Comparison of ENCODE assay signal across 20 cellular contexts in genomic region chr3:25527796-25528195, GRCh38.
DNase-seq lines count a peak whose midpoint lies in the region; ATAC-seq and TF ChIP-seq lines count a peak whose summit lies in the region.
"Had no signal": no experiment of that assay in that cellular context is flagged by ENCODE, and none has a peak within 500 bp of the region (broad histone marks: within the 10 kb centered on the region; RNA-seq: fewer than 3 reads in every experiment).

No MANE protein-coding gene starts in this region.

- no peaks in the 10 kb centered on the region for H3K4me1 Mint-ChIP-seq in stimulated activated naive CD8-positive, alpha-beta T cell treated with anti-CD3 and anti-CD28 coated beads, Interleukin-15, amount 100 ng/mL, for 72 hours
- H3K4me1 Mint-ChIP-seq: naive B cell; stimulated activated effector memory CD8-positive, alpha-beta T cell treated with anti-CD3 and anti-CD28 coated beads, Interleukin-12 subunit alpha, Interleukin-12 subunit beta, amount 100 ng/mL, for 72 hours had no signal

- H3K36me3 ChIP-seq in cardiac muscle cell (no peaks in the 10 kb centered on the region), uterus (no peaks in the 10 kb centered on the region)
- H3K36me3 ChIP-seq: prostate gland had no signal

- H3K27me3 Mint-ChIP-seq in stimulated activated naive CD8-positive, alpha-beta T cell treated with anti-CD3 and anti-CD28 coated beads, Interleukin-15, amount 100 ng/mL, for 72 hours = peaks cover 7% of the 10 kb centered on the region

- no peak overlapping the region for H3K4me3 ChIP-seq in cardiac muscle cell
- H3K4me3 ChIP-seq in choroid plexus epithelial cell (ENCODE audit: low read depth, low read length) = no peak overlapping the region
- no peak overlapping the region for H3K4me3 ChIP-seq in uterus
- H3K4me3 ChIP-seq: coronary artery, prostate gland, tibial nerve had no signal

- TF ChIP-seq POLR2A in uterus (IDR thresholded peaks at IDR 0.05) = no peak

- intact Hi-C loops in Right ventricle myocardium inferior (cut with DNase I) = no loop called here
- intact Hi-C loops in uterus (cut with DNase I; ENCODE audit: low total_unique reads) = no loop called here

- peaks cover 6 to 10% of the 10 kb centered on the region in 2 donors for H3K9me3 Mint-ChIP-seq in stimulated activated naive CD8-positive, alpha-beta T cell treated with anti-CD3 and anti-CD28 coated beads, Interleukin-15, amount 100 ng/mL, for 72 hours

- TF ChIP-seq CTCF in cardiac muscle cell (IDR thresholded peaks at IDR 0.05; ENCODE audit: low read depth, low read length) (no peak), choroid plexus epithelial cell (conservative IDR thresholded peaks at IDR 0.05; ENCODE audit: low read depth, low read length) (no peak), uterus (IDR thresholded peaks at IDR 0.05) (no peak)

- H3K27ac ChIP-seq in cardiac muscle cell (peak overlapping the region; percentile 49), uterus (peak overlapping the region; percentile 2 to 28)
- H3K27ac ChIP-seq: coronary artery, prostate gland, tibial nerve had no signal

- H3K4me1 ChIP-seq in cardiac muscle cell (ENCODE audit: low read depth) (peaks cover 16% of the 10 kb centered on the region), uterus (peaks cover 0 to 8% of the 10 kb centered on the region in 2 donors)
- H3K4me1 ChIP-seq: prostate gland had no signal

- ATAC-seq in Right ventricle myocardium inferior = no peak
- no peak for ATAC-seq in stimulated activated naive CD8-positive, alpha-beta T cell treated with anti-CD3 and anti-CD28 coated beads, Interleukin-15, amount 100 ng/mL, for 72 hours
- ATAC-seq: stimulated activated effector memory CD8-positive, alpha-beta T cell treated with anti-CD3 and anti-CD28 coated beads, Interleukin-12 subunit alpha, Interleukin-12 subunit beta, amount 100 ng/mL, for 72 hours had no signal

- DNase-seq in cardiac muscle cell (ENCODE audit: low read depth in 1 of 2, low spot score in 1 of 2) (no peak), Right ventricle myocardium inferior (ENCODE audit: missing footprints) (no peak), choroid plexus epithelial cell (ENCODE audit: low read depth) (peak; percentile 51), inferior parietal cortex (ENCODE audit: extremely low spot score) (peak; percentile 40), uterus (no peak), COR-L47 (lab: John Stamatoyannopoulos, UW) (no peak), DMS79 treated with DMSO at 0.1 percent for 48 hours (lab: John Stamatoyannopoulos, UW) (no peak)
- DNase-seq in stimulated activated naive CD8-positive, alpha-beta T cell treated with anti-CD3 and anti-CD28 coated beads, Interleukin-15, amount 100 ng/mL, for 72 hours = no peak
- DNase-seq: CD4-positive, alpha-beta T cell; KG1; naive B cell; NCI-H1048; NCI-H526 treated with DMSO at 0.1 percent for 48 hours; OCI-M1; stimulated activated CD4-positive, alpha-beta T cell treated with anti-CD3 and anti-CD28 coated beads, Interleukin-12 subunit alpha, Interleukin-12 subunit beta, amount 100 ng/mL, for 4 hours had no signal

- no peak overlapping the region for H3K4me3 Mint-ChIP-seq in stimulated activated naive CD8-positive, alpha-beta T cell treated with anti-CD3 and anti-CD28 coated beads, Interleukin-15, amount 100 ng/mL, for 72 hours
- H3K4me3 Mint-ChIP-seq: CD4-positive, alpha-beta T cell; naive B cell; stimulated activated effector memory CD8-positive, alpha-beta T cell treated with anti-CD3 and anti-CD28 coated beads, Interleukin-12 subunit alpha, Interleukin-12 subunit beta, amount 100 ng/mL, for 72 hours; T-helper 2 cell treated with Interferon-gamma antibody and Interleukin-4, amounts not matched to agents 5 μg/mL and 100 μg/mL, for 36 hours had no signal

- H3K9me3 ChIP-seq in cardiac muscle cell (ENCODE audit: low read depth) (no peaks in the 10 kb centered on the region), uterus (no peaks in the 10 kb centered on the region)
- H3K9me3 ChIP-seq: prostate gland had no signal

- no peak overlapping the region for H3K27ac Mint-ChIP-seq in stimulated activated naive CD8-positive, alpha-beta T cell treated with anti-CD3 and anti-CD28 coated beads, Interleukin-15, amount 100 ng/mL, for 72 hours
- H3K27ac Mint-ChIP-seq: CD4-positive, alpha-beta T cell; naive B cell; stimulated activated effector memory CD8-positive, alpha-beta T cell treated with anti-CD3 and anti-CD28 coated beads, Interleukin-12 subunit alpha, Interleukin-12 subunit beta, amount 100 ng/mL, for 72 hours; T-helper 2 cell treated with Interferon-gamma antibody and Interleukin-4, amounts not matched to agents 5 μg/mL and 100 μg/mL, for 36 hours had no signal

- H3K27me3 ChIP-seq in cardiac muscle cell (no peaks in the 10 kb centered on the region), uterus (no peaks in the 10 kb centered on the region)
- H3K27me3 ChIP-seq: tibial nerve had no signal

Comparison
In these comparisons a context has a peak if more than half of its experiments do, and no peak if none do; other contexts are left out.
1. DNase-seq: peak in choroid plexus epithelial cell (single experiment) and inferior parietal cortex (single experiment); none in cardiac muscle cell (0 of 2), Right ventricle myocardium inferior (single experiment), uterus (0 of 2), stimulated activated naive CD8-positive, alpha-beta T cell treated with anti-CD3 and anti-CD28 coated beads, Interleukin-15, amount 100 ng/mL, for 72 hours (0 of 2), COR-L47 (single experiment) and DMS79 treated with DMSO at 0.1 percent for 48 hours (single experiment).